In genomic region chr2:96532641-96533291, GRCh38 we compare ENCODE assay signal across 11 cellular contexts. TPM values are rescaled to one million over a fixed set of nuclear protein-coding genes. Genes with fewer than 3 reads are reported as not detected.
A peak's percentile ranks its signal among the peaks of the same experiment; 100 is the strongest.
DNase-seq lines count a peak whose midpoint lies in the region; ATAC-seq and TF ChIP-seq lines count a peak whose summit lies in the region.
"Had no signal": no experiment of that assay in that cellular context is flagged by ENCODE, and none has a peak within 500 bp of the region (broad histone marks: within the 10 kb centered on the region; RNA-seq: fewer than 3 reads in every experiment).

No MANE protein-coding gene starts in this region.

- H3K36me3 ChIP-seq in heart left ventricle, result no peaks in the 10 kb centered on the region
- H3K36me3 ChIP-seq in naive thymus-derived CD4-positive, alpha-beta T cell (ENCODE audit: control insufficient read depth in 2 of 3, insufficient read depth in 3 of 3, low read length in 3 of 3), result peaks cover 0 to 8% (median 0%) of the 10 kb centered on the region in 3 experiments
- no peaks in the 10 kb centered on the region for H3K36me3 ChIP-seq in urinary bladder (ENCODE audit: insufficient read depth)

- H3K27ac Mint-ChIP-seq in central memory CD8-positive, alpha-beta T cell (ENCODE audit: low read depth), result peak overlapping the region; percentile 88
- H3K27ac Mint-ChIP-seq in naive thymus-derived CD4-positive, alpha-beta T cell, result peak overlapping the region; percentile 81 to 97 (median 93)

- intact Hi-C loops in heart left ventricle (cut with DNase I), result loop anchor here in 3 of 10 donors (10.0 kb wide), 3 partner anchors 232 to 328 kb away; partner anchors contain the start of genes CNNM3 (in 1 of the 3), CNNM4 (in 1 of the 3) and STARD7 (in 1 of the 3)
- intact Hi-C loops in Right ventricle myocardium superior (cut with DNase I), result no loop called here
- intact Hi-C loops in naive thymus-derived CD4-positive, alpha-beta T cell (cut with micrococcal nuclease), result loop anchor here in 1 of 2 donors (1.0 to 10.0 kb wide), 2 partner anchors 125 to 1508 kb away; partner anchors contain the start of gene MAL

- H3K27ac ChIP-seq in heart left ventricle (peak overlapping the region; percentile 85 to 100 (median 97)), urinary bladder (ENCODE audit: low read depth) (peak overlapping the region; percentile 85)
- peak overlapping the region; percentile 22 for H3K27ac ChIP-seq in naive thymus-derived CD4-positive, alpha-beta T cell (ENCODE audit: low read depth, low read length)
- H3K27ac ChIP-seq: C4-2B had no signal

- peak overlapping the region in 5 of 12 donors; percentile 8 to 51 (median 45) for H3K4me3 ChIP-seq in heart left ventricle
- no peak overlapping the region for H3K4me3 ChIP-seq in naive thymus-derived CD4-positive, alpha-beta T cell (ENCODE audit: low read length)
- H3K4me3 ChIP-seq in urinary bladder (ENCODE audit: low read depth, low read length), result no peak overlapping the region

- peak overlapping the region; percentile 77 for H3K4me3 Mint-ChIP-seq in central memory CD8-positive, alpha-beta T cell
- H3K4me3 Mint-ChIP-seq in naive thymus-derived CD4-positive, alpha-beta T cell, result peak overlapping the region in 7 of 10 donors; percentile 1 to 87 (median 76)

- ATAC-seq in heart left ventricle (no peak), Right ventricle myocardium superior (ENCODE audit: poor library complexity) (no peak), HG03108 (IDR thresholded peaks at IDR 0.05; ENCODE audit: unreplicated experiment) (no peak)
- ATAC-seq in central memory CD8-positive, alpha-beta T cell (replicated peaks; ENCODE audit: extremely low read depth, poor library complexity, severe bottlenecking), result no peak
- no peak for ATAC-seq in naive thymus-derived CD4-positive, alpha-beta T cell

- no peaks in the 10 kb centered on the region for H3K27me3 ChIP-seq in heart left ventricle
- H3K27me3 ChIP-seq in naive thymus-derived CD4-positive, alpha-beta T cell (ENCODE audit: control insufficient read depth in 2 of 2, insufficient read depth in 2 of 2, low read length in 2 of 2), result no peaks in the 10 kb centered on the region

- H3K27me3 Mint-ChIP-seq in central memory CD8-positive, alpha-beta T cell, result no peaks in the 10 kb centered on the region
- no peaks in the 10 kb centered on the region for H3K27me3 Mint-ChIP-seq in naive thymus-derived CD4-positive, alpha-beta T cell

- 67 to 81% (median 75%) methylated on average over 5 to 7 of the region's 7 CpGs for WGBS in heart left ventricle, 4 donors
- WGBS in urinary bladder, result 75% methylated on average over 7 of the region's 7 CpGs

- no peak for TF ChIP-seq POLR2A in heart left ventricle (IDR thresholded peaks at IDR 0.05)

- H3K4me1 ChIP-seq in heart left ventricle (peaks cover 27 to 89% (median 75%) of the 10 kb centered on the region in 12 donors), urinary bladder (ENCODE audit: insufficient read depth) (peaks cover 4% of the 10 kb centered on the region)
- H3K4me1 ChIP-seq in naive thymus-derived CD4-positive, alpha-beta T cell (ENCODE audit: control insufficient read depth in 2 of 2, insufficient read depth in 2 of 2, low read length in 2 of 2), result peaks cover 31 to 39% of the 10 kb centered on the region in 2 donors

- TF ChIP-seq CTCF in heart left ventricle (IDR thresholded peaks at IDR 0.05), result no peak

- H3K9me3 ChIP-seq in heart left ventricle, result no peaks in the 10 kb centered on the region
- H3K9me3 ChIP-seq in naive thymus-derived CD4-positive, alpha-beta T cell (ENCODE audit: control insufficient read depth in 2 of 3, low read length in 3 of 3), result no peaks in the 10 kb centered on the region

- H3K9me3 Mint-ChIP-seq in central memory CD8-positive, alpha-beta T cell, result no peaks in the 10 kb centered on the region
- H3K9me3 Mint-ChIP-seq in naive thymus-derived CD4-positive, alpha-beta T cell, result peaks cover 0 to 4% (median 0%) of the 10 kb centered on the region in 11 donors

- H3K36me3 Mint-ChIP-seq in central memory CD8-positive, alpha-beta T cell (ENCODE audit: insufficient read depth), result peaks cover 12% of the 10 kb centered on the region
- H3K36me3 Mint-ChIP-seq in naive thymus-derived CD4-positive, alpha-beta T cell, result no peaks in the 10 kb centered on the region

- POLR2A ChIA-PET in naive thymus-derived CD4-positive, alpha-beta T cell (lab: Charles Lee), result interaction anchor here (0.8 to 17.2 kb wide), 5 partner anchors 7 to 286 kb away, joined by 3 to 241 read pairs (median 3); partner anchors contain the start of gene ARID5A

- peaks cover 52% of the 10 kb centered on the region for H3K4me1 Mint-ChIP-seq in central memory CD8-positive, alpha-beta T cell
- peaks cover 38 to 84% (median 55%) of the 10 kb centered on the region in 7 donors for H3K4me1 Mint-ChIP-seq in naive thymus-derived CD4-positive, alpha-beta T cell

- DNase-seq in heart left ventricle (peak in 1 of 5 donors; percentile 37), Right ventricle myocardium superior (no peak), NOMO-1 (lab: John Stamatoyannopoulos, UW; ENCODE audit: unreplicated experiment in 2 of 2) (no peak), GDM1 (lab: John Stamatoyannopoulos, UW) (no peak)
- no peak for DNase-seq in central memory CD8-positive, alpha-beta T cell (ENCODE audit: low spot score in 2 of 2)
- DNase-seq in naive thymus-derived CD4-positive, alpha-beta T cell, result peak in 1 of 9 donors; percentile 6
- DNase-seq: NCI-H1092 treated with DMSO at 0.1 percent for 48 hours had no signal

- CTCF ChIA-PET in naive thymus-derived CD4-positive, alpha-beta T cell (lab: Charles Lee), result interaction anchor here (0.6 to 2.1 kb wide), 9 partner anchors 8 to 419 kb away, joined by 3 to 7 read pairs (median 3); no protein-coding TSS in a partner anchor

RNA-seq across cellular contexts. Expression of gene ARID5A, which starts 3.8 kb away (rescaled TPM):
- total RNA-seq in heart left ventricle (10 to 100 TPM; 13.3 to 50.2 (median 28.2) TPM), Right ventricle myocardium superior (9.4 TPM), urinary bladder (10.7 TPM)
- polyA plus RNA-seq in heart left ventricle (10 to 100 TPM; 35.6 to 41.2 TPM), urinary bladder (50.8 TPM)
- total RNA-seq in naive thymus-derived CD4-positive, alpha-beta T cell, result 100 to 1,000 TPM in 3 of 5 experiments, 10 to 100 TPM in 2; 82.4 to 182 (median 113) TPM
- polyA plus RNA-seq in naive thymus-derived CD4-positive, alpha-beta T cell, result 100 to 1,000 TPM in 1 of 2 donors, 10 to 100 TPM in 1; 52.2 to 111 TPM

RNA-seq across cellular contexts. Expression of gene NEURL3, which starts 27.6 kb away (rescaled TPM):
- total RNA-seq in heart left ventricle (under 1 TPM in 2 of 9 donors, not detected in 7; 0.27 to 0.75 TPM), Right ventricle myocardium superior (not detected), urinary bladder (not detected)
- polyA plus RNA-seq in heart left ventricle (under 1 TPM in 1 of 2 donors, not detected in 1; 0.07 TPM), urinary bladder (0.04 TPM)
- total RNA-seq in naive thymus-derived CD4-positive, alpha-beta T cell, result 1 to 10 TPM in 1 of 5 experiments, under 1 TPM in 2, not detected in 2; 0.27 to 1.3 (median 0.43) TPM
- polyA plus RNA-seq in naive thymus-derived CD4-positive, alpha-beta T cell, result not detected
- total RNA-seq: myocyte had no signal

Comparison
In these comparisons a context has a peak if more than half of its experiments do, and no peak if none do; other contexts are left out.
1. H3K27ac ChIP-seq: peak in every context shown above with its lines; median percentile 97 in heart left ventricle; 85 in urinary bladder; 22 in naive thymus-derived CD4-positive, alpha-beta T cell.